ENCODE assay signal across 10 cellular contexts in the genomic region with DNA sequence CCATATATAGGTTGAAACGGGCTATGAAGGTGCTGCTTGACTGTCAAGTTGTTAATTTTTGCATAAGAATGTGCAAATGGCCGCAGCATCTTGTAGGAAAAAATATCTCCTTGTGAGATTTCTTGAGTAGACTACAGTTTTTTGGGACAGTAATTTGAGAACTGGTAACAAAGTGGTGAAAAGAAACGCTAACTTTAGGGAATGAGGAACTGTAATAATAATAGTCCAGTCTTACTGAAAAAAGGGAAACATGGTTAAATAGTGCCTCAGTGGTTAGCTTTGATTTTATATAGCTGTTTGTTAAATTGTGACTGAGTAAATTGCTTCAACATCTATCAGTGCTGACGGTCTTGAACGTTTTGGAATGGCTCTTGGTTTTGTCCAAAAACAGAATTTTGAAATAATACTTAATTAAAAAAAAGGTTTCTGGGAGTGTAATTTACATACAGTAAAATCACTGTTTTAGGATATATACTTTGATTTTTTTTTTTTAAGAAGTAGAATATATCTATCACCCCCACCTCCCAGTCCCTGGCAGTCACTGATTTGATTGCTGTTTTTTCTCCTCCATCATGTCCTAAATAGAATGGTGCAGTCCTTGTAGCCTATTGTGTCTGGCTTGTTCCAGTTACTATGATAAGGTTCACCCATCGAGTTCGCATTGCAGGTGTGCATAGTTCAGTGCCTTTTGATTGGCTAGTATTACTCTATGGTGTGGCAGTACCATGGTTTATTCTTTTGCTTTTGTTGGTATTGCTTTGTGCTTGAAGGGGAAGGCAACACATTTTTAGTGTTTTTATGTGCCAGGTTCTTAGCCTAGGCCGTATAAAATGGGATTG. TPM values are rescaled to one million over a fixed set of nuclear protein-coding genes. Genes with fewer than 3 reads are reported as not detected.
DNase-seq lines count a peak whose midpoint lies in the region; ATAC-seq, FAIRE-seq and TF ChIP-seq lines count a peak whose summit lies in the region.
"Had no signal": no experiment of that assay in that cellular context is flagged by ENCODE, and none has a peak within 500 bp of the region (broad histone marks: within the 10 kb centered on the region; RNA-seq: fewer than 3 reads in every experiment).

No MANE protein-coding gene starts in this region.

- H3K9me3 ChIP-seq in Karpas-422 (ENCODE audit: low read length) (no peaks in the 10 kb centered on the region), mucosa of stomach (ENCODE audit: control insufficient read depth, low read length) (no peaks in the 10 kb centered on the region), adrenal gland (replicated peaks in 1 of 3) (no peaks in the 10 kb centered on the region)
- H3K9me3 ChIP-seq: testis had no signal

- H3K27me3 ChIP-seq in Karpas-422 (ENCODE audit: low read length) (no peaks in the 10 kb centered on the region), bronchial epithelial cell (ENCODE audit: control insufficient read depth, insufficient read depth, low read length) (no peaks in the 10 kb centered on the region), mucosa of stomach (ENCODE audit: control insufficient read depth, insufficient read depth, low read length) (no peaks in the 10 kb centered on the region), adrenal gland (no peaks in the 10 kb centered on the region)
- H3K27me3 ChIP-seq: testis had no signal

- H3K79me2 ChIP-seq in Karpas-422 (ENCODE audit: low read length) = peaks cover 75% of the 10 kb centered on the region

- peaks cover 55% of the 10 kb centered on the region for H3K4me1 ChIP-seq in Karpas-422 (ENCODE audit: low read length)
- peaks cover 53% of the 10 kb centered on the region for H3K4me1 ChIP-seq in mucosa of stomach (ENCODE audit: control insufficient read depth, insufficient read depth, low read length)
- peaks cover 50 to 70% of the 10 kb centered on the region in 2 donors for H3K4me1 ChIP-seq in adrenal gland (replicated peaks in 1 of 2)

- H3K9me2 ChIP-seq in Karpas-422 (replicated peaks; ENCODE audit: insufficient read depth, low read length) = no peaks in the 10 kb centered on the region

- H3K4me3 ChIP-seq in AG09309 (ENCODE audit: control insufficient read depth, low read depth, low read length) = peak overlapping the region; percentile 79
- peak overlapping the region; percentile 87 for H3K4me3 ChIP-seq in Karpas-422 (ENCODE audit: low read length)
- H3K4me3 ChIP-seq in bronchial epithelial cell (ENCODE audit: low read depth, low read length) = peak overlapping the region; percentile 81
- peak overlapping the region; percentile 94 for H3K4me3 ChIP-seq in mucosa of stomach (ENCODE audit: low read length)
- peak overlapping the region in 2 of 4 donors; percentile 80 to 99 for H3K4me3 ChIP-seq in adrenal gland

- intact Hi-C loops in left colon (cut with DNase I, micrococcal nuclease) (no loop called here), adrenal gland (cut with DNase I) (no loop called here)

- no peak for FAIRE-seq in bronchial epithelial cell (lab: Jason Lieb, UNC)

- H2AFZ ChIP-seq in Karpas-422 (ENCODE audit: low read length) = no peak overlapping the region

- H3K27ac ChIP-seq in Karpas-422 (ENCODE audit: low read length) (peak overlapping the region; percentile 7; the same call in 1 of the 2 replicates), adrenal gland (no peak overlapping the region)

- TF ChIP-seq POLR2A in adrenal gland (IDR thresholded peaks at IDR 0.05) = no peak

- DNase-seq in AG09309 (ENCODE audit: low read depth) (no peak), Karpas-422 (no peak), bronchial epithelial cell (ENCODE audit: low read depth) (no peak), COLO829 (ENCODE audit: low spot score) (no peak), left colon (no peak), adrenal gland (no peak), NCI-H187 (lab: John Stamatoyannopoulos, UW) (no peak)
- DNase-seq: NCI-H69, testis had no signal

- H3K4me2 ChIP-seq in Karpas-422 (ENCODE audit: low read depth, low read length, poor library complexity, severe bottlenecking) = peak overlapping the region; percentile 73

- ATAC-seq in left colon = no peak

- 26 to 30% (median 28%) methylated on average over 8 of the region's 8 CpGs for WGBS in adrenal gland, 4 donors

- peaks cover 54% of the 10 kb centered on the region for H4K20me1 ChIP-seq in Karpas-422 (ENCODE audit: insufficient read depth, low read depth, low read length)

- H3K36me3 ChIP-seq in Karpas-422 (ENCODE audit: insufficient read depth, low read length) = peaks cover 49% of the 10 kb centered on the region; the same call in 1 of the 2 replicates
- H3K36me3 ChIP-seq in bronchial epithelial cell (ENCODE audit: control insufficient read depth, insufficient read depth, low read length) = peaks cover 7% of the 10 kb centered on the region
- H3K36me3 ChIP-seq in mucosa of stomach (ENCODE audit: control insufficient read depth, insufficient read depth, low read length) = peaks cover 6% of the 10 kb centered on the region
- peaks cover 0 to 25% of the 10 kb centered on the region in 2 donors for H3K36me3 ChIP-seq in adrenal gland (replicated peaks in 1 of 2)

- peak overlapping the region; percentile 95 for H3K9ac ChIP-seq in Karpas-422 (ENCODE audit: low read length)
- peak overlapping the region; percentile 97 for H3K9ac ChIP-seq in mucosa of stomach (ENCODE audit: low read length)

- TF ChIP-seq CTCF in AG09309 (IDR thresholded peaks at IDR 0.05; ENCODE audit: control insufficient read depth, insufficient read depth, low read depth, low read length, missing control alignments) = no peak
- no peak for TF ChIP-seq CTCF in bronchial epithelial cell (IDR thresholded peaks at IDR 0.05; ENCODE audit: insufficient read depth, low read length, severe bottlenecking)
- TF ChIP-seq CTCF in adrenal gland (IDR thresholded peaks at IDR 0.05) = no peak

RNA-seq across cellular contexts. Expression of gene HAPSTR1, which starts 2.8 kb away (rescaled TPM):
- total RNA-seq in Karpas-422 (2014; rRNA removed; shearing (Covaris generic); ENCODE audit: low replicate concordance) = 45.1 and 51.2 TPM in 2 replicates
- total RNA-seq in bronchial epithelial cell (66.1 and 91.0 TPM in 2 replicates), left colon (10 to 100 TPM; 46.4 to 58.9 TPM), adrenal gland (10 to 100 TPM; 37.4 to 93.2 (median 69.3) TPM)
- 10 to 100 TPM in 1 of 3 donors, 1 to 10 TPM in 2; 5.8 to 36.8 (median 9.4) TPM for polyA plus RNA-seq in adrenal gland
